1 cellular context compared by ENCODE assay signal in genomic region chr11:3796346-3796745, GRCh38.
TF ChIP-seq lines count a peak whose summit lies in the region.

No MANE protein-coding gene starts in this region.

TF ChIP-seq in A549, 52 proteins besides CTCF, POLR2A, EP300 and RAD21 (continued from another document):
- TF ChIP-seq CHD2 (IDR thresholded peaks at IDR 0.05; ENCODE audit: low read length, partially characterized antibody) = no peak
- TF ChIP-seq CBX8 (IDR thresholded peaks at IDR 0.05) = no peak
- TF ChIP-seq KDM5A (IDR thresholded peaks at IDR 0.05) = no peak
- no peak for TF ChIP-seq ATOH8 (CRISPR knock-in tag; IDR thresholded peaks at IDR 0.05; ENCODE audit: low read depth)
- no peak for TF ChIP-seq KDM1A (IDR thresholded peaks at IDR 0.05; ENCODE audit: low read depth)
- no peak for TF ChIP-seq FOXS1 (CRISPR knock-in tag; IDR thresholded peaks at IDR 0.05)
